Comparison of ENCODE assay signal across 20 cellular contexts in genomic region chr6:170261643-170262480, GRCh38.
"Had no signal": no experiment of that assay in that cellular context is flagged by ENCODE, and none has a peak within 500 bp of the region (broad histone marks: within the 10 kb centered on the region; RNA-seq: fewer than 3 reads in every experiment).

No MANE protein-coding gene starts in this region.

- DNase-seq: cerebellar nuclear complex; colonic mucosa; dermis blood vessel endothelial cell; effector CD8-positive, alpha-beta T cell; kidney; mammary epithelial cell; mucosa of descending colon; psoas muscle; retina; small intestine; stimulated activated CD4-positive, alpha-beta T cell treated with anti-CD3 and anti-CD28 coated beads, Interleukin-4, amount 100 ng/mL, for 1 hour; stimulated activated CD8-positive, alpha-beta memory T cell treated with anti-CD3 and anti-CD28 coated beads, Interleukin-4, amount 100 ng/mL, for 48 hours; stimulated activated naive CD8-positive, alpha-beta T cell treated with anti-CD3 and anti-CD28 coated beads, Interleukin-15, Interleukin-2, amounts not matched to agents 100 U/mL and 50 U/mL, for 24 hours; transverse colon had no signal

- H3K9me3 ChIP-seq: colonic mucosa, mucosa of descending colon, psoas muscle, thoracic aorta, transverse colon had no signal

- H3K27me3 ChIP-seq: colonic mucosa, hepatocyte had no signal

- H3K27ac ChIP-seq: colonic mucosa, hepatocyte, parathyroid adenoma, psoas muscle, thoracic aorta, transverse colon had no signal

- H3K4me3 ChIP-seq: colonic mucosa, hepatocyte, mucosa of descending colon, psoas muscle, thoracic aorta, transverse colon had no signal

- H3K36me3 ChIP-seq: colonic mucosa, thoracic aorta, transverse colon had no signal

- H3K4me1 ChIP-seq: colonic mucosa, parathyroid adenoma had no signal

- ATAC-seq: left colon; mucosa of descending colon; naive thymus-derived CD8-positive, alpha-beta T cell; psoas muscle; stimulated activated effector memory CD8-positive, alpha-beta T cell treated with anti-CD3 and anti-CD28 coated beads, Interleukin-12 subunit alpha, Interleukin-12 subunit beta, amount 100 ng/mL, for 72 hours; stimulated activated naive CD8-positive, alpha-beta T cell treated with anti-CD3 and anti-CD28 coated beads, Interleukin-15, Interleukin-2, amounts not matched to agents 100 U/mL and 50 U/mL, for 24 hours had no signal
